Comparison of ENCODE assay signal across 14 cellular contexts in the genomic region with DNA sequence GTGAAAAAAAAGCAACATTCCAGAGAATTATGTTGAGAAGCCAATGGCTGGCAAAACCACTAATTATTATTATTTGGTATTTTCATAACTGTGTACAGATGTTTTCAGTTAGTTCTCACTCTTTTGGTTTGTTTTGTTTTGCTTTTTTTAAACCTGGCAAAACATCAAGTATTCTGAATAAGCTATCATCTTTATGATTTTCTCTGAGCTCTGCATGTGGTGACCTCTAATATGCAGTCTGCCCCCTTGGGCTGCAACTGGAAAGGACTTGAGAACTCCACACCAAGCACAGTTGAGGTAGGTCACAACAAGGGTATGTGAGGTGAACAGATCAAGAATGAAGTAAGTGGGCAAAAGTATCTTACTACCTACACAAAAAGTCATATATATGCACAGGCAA.
"Had no signal": no experiment of that assay in that cellular context is flagged by ENCODE, and none has a peak within 500 bp of the region (broad histone marks: within the 10 kb centered on the region; RNA-seq: fewer than 3 reads in every experiment).

No MANE protein-coding gene starts in this region.

- H3K9me3 ChIP-seq: adrenal gland, body of pancreas, psoas muscle, sigmoid colon, upper lobe of right lung had no signal

- H3K27ac ChIP-seq: adrenal gland, body of pancreas, foreskin keratinocyte, psoas muscle, sigmoid colon, upper lobe of right lung had no signal

- H3K27me3 ChIP-seq: adrenal gland, body of pancreas, foreskin keratinocyte, sigmoid colon, upper lobe of right lung had no signal

- DNase-seq: activated CD4-positive, alpha-beta T cell treated with anti-CD3 and anti-CD28 coated beads for 48 hours; activated naive CD4-positive, alpha-beta T cell treated with Interleukin-2 at 50 U/mL for 16 hours; adrenal gland; body of pancreas; cerebellar nuclear complex; foreskin keratinocyte; immature natural killer cell; left cardiac atrium; mammary epithelial cell; psoas muscle; sigmoid colon; stimulated activated CD4-positive, alpha-beta T cell treated with anti-CD3 and anti-CD28 coated beads, Interleukin-4, amount 100 ng/mL, for 1 hour; stimulated activated CD8-positive, alpha-beta memory T cell treated with anti-CD3 and anti-CD28 coated beads, Interleukin-4, amount 100 ng/mL, for 48 hours; upper lobe of right lung had no signal

- H3K4me1 ChIP-seq: adrenal gland, psoas muscle, upper lobe of right lung had no signal

- H3K4me3 ChIP-seq: adrenal gland, body of pancreas, psoas muscle, sigmoid colon, upper lobe of right lung had no signal
